13 cellular contexts compared by ENCODE assay signal in genomic region chr2:69770747-69771146, GRCh38. TPM values are rescaled to one million over a fixed set of nuclear protein-coding genes. Genes with fewer than 3 reads are reported as not detected.
DNase-seq lines count a peak whose midpoint lies in the region; ATAC-seq and TF ChIP-seq lines count a peak whose summit lies in the region.
"Had no signal": no experiment of that assay in that cellular context is flagged by ENCODE, and none has a peak within 500 bp of the region (broad histone marks: within the 10 kb centered on the region; RNA-seq: fewer than 3 reads in every experiment).

No MANE protein-coding gene starts in this region.

- H3K4me2 ChIP-seq in skeletal muscle satellite cell (ENCODE audit: low read length), result peak overlapping the region; percentile 19

- H3K4me1 ChIP-seq in Caco-2 (peaks cover 31% of the 10 kb centered on the region), esophagus squamous epithelium (peaks cover 31 to 96% (median 43%) of the 10 kb centered on the region in 3 donors), skeletal muscle satellite cell (ENCODE audit: control insufficient read depth, insufficient read depth, low read length) (peaks cover 56% of the 10 kb centered on the region)

- no peak overlapping the region for H3K9ac ChIP-seq in skeletal muscle satellite cell (ENCODE audit: low read depth, low read length)

- BruUV-seq in Caco-2 (replicated peaks; lab: Mats Ljungman, UMichigan), result no TSS peak

- H3K36me3 ChIP-seq in Caco-2 (ENCODE audit: control insufficient read depth, insufficient read depth, low read length), result 0 out of 2 replicates have a peak, but pooled peaks cover 3% of the 10 kb centered on the region
- no peaks in the 10 kb centered on the region for H3K36me3 ChIP-seq in esophagus squamous epithelium
- peaks cover 3% of the 10 kb centered on the region for H3K36me3 ChIP-seq in skeletal muscle satellite cell (ENCODE audit: insufficient read depth, low read length)
- no peaks in the 10 kb centered on the region for H3K36me3 ChIP-seq in WERI-Rb-1

- CTCF ChIA-PET in Caco-2 (lab: Charles Lee), result interaction anchor here (0.7 kb wide), 1 partner anchor 8 kb away, joined by 3 read pairs; no protein-coding TSS in a partner anchor
- CTCF ChIA-PET in RWPE1 (lab: Yijun Ruan, JAX), result interaction anchor here (0.6 kb wide), 1 partner anchor 12 kb away, joined by 4 read pairs; no protein-coding TSS in a partner anchor

- intact Hi-C loops in Caco-2 (cut with micrococcal nuclease; ENCODE audit: unreplicated experiment) (no loop called here), esophagus squamous epithelium (cut with DNase I) (no loop called here)

- H3K4me3 ChIP-seq in Caco-2 (ENCODE audit: low read depth, low read length), result no peak overlapping the region
- H3K4me3 ChIP-seq in esophagus squamous epithelium, result no peak overlapping the region
- H3K4me3 ChIP-seq in skeletal muscle satellite cell (ENCODE audit: low read length), result no peak overlapping the region
- no peak overlapping the region for H3K4me3 ChIP-seq in WERI-Rb-1 (ENCODE audit: low read depth, low read length)

- TF ChIP-seq CTCF in Caco-2 (IDR thresholded peaks at IDR 0.05; ENCODE audit: insufficient read depth in 1 of 2, low read depth in 1 of 2, low read length in 1 of 2, severe bottlenecking in 1 of 2, unreplicated experiment in 1 of 2) (no peak), RWPE1 (conservative IDR thresholded peaks at IDR 0.05; ENCODE audit: low read depth) (no peak), esophagus squamous epithelium (IDR thresholded peaks at IDR 0.05) (no peak), WERI-Rb-1 (IDR thresholded peaks at IDR 0.05; ENCODE audit: low read depth, low read length) (no peak)

- H3K9me3 ChIP-seq in Caco-2, result peaks cover under 1% of the 10 kb centered on the region
- H3K9me3 ChIP-seq in esophagus squamous epithelium, result no peaks in the 10 kb centered on the region
- no peaks in the 10 kb centered on the region for H3K9me3 ChIP-seq in skeletal muscle satellite cell (replicated peaks; ENCODE audit: low read length)
- no peaks in the 10 kb centered on the region for H3K9me3 ChIP-seq in WERI-Rb-1 (ENCODE audit: severe bottlenecking)

- no peak for TF ChIP-seq POLR2A in esophagus squamous epithelium (IDR thresholded peaks at IDR 0.05)

- H3K27ac Mint-ChIP-seq in Caco-2 (ENCODE audit: unreplicated experiment), result peak overlapping the region; percentile 71

- DNase-seq in Caco-2, result no peak
- no peak for DNase-seq in RWPE1 (ENCODE audit: low spot score)
- no peak for DNase-seq in esophagus squamous epithelium (lab: John Stamatoyannopoulos, UW)
- no peak for DNase-seq in SW480 (ENCODE audit: low spot score)
- no peak for DNase-seq in WERI-Rb-1
- DNase-seq in NCI-H748 (lab: John Stamatoyannopoulos, UW; ENCODE audit: unreplicated experiment), result no peak
- DNase-seq: GF-D8; KG1; NCI-H146; SHP77; stimulated activated CD4-positive, alpha-beta T cell treated with anti-CD3 and anti-CD28 coated beads, Interleukin-2, amount 100 ng/mL, for 24 hours had no signal

- WGBS in esophagus squamous epithelium, 2 donors, result 67 to 89% methylated on average over 10 of the region's 10 CpGs

- no peak overlapping the region for H3K4me3 Mint-ChIP-seq in Caco-2 (ENCODE audit: unreplicated experiment)

- POLR2A ChIA-PET in Caco-2 (lab: Charles Lee), result interaction anchor here (0.6 kb wide), 1 partner anchor 437 kb away, joined by 4 read pairs; no protein-coding TSS in a partner anchor
- POLR2A ChIA-PET in RWPE1 (lab: Yijun Ruan, JAX; ENCODE audit: low non-redundant PET), result no interaction called here

- H3K36me3 Mint-ChIP-seq in Caco-2 (ENCODE audit: insufficient read depth, unreplicated experiment), result peaks cover 18% of the 10 kb centered on the region

- ATAC-seq in HG03135 (IDR thresholded peaks at IDR 0.05; ENCODE audit: unreplicated experiment), result no peak

- H3K27ac ChIP-seq in RWPE1, result peak overlapping the region; percentile 94
- H3K27ac ChIP-seq in esophagus squamous epithelium, result peak overlapping the region; percentile 66 to 90 (median 85)
- no peak overlapping the region for H3K27ac ChIP-seq in WERI-Rb-1

- no peaks in the 10 kb centered on the region for H3K27me3 ChIP-seq in Caco-2 (replicated peaks; ENCODE audit: control insufficient read depth, insufficient read depth, low read length)
- H3K27me3 ChIP-seq in esophagus squamous epithelium, result no peaks in the 10 kb centered on the region
- H3K27me3 ChIP-seq in skeletal muscle satellite cell (ENCODE audit: control insufficient read depth, insufficient read depth, low read length), result no peaks in the 10 kb centered on the region
- H3K27me3 ChIP-seq in WERI-Rb-1 (ENCODE audit: insufficient read depth, low read depth, severe bottlenecking), result no peaks in the 10 kb centered on the region

- H3K4me1 Mint-ChIP-seq in Caco-2 (ENCODE audit: low read depth, unreplicated experiment), result peaks cover 33% of the 10 kb centered on the region

- H3K9me3 Mint-ChIP-seq in Caco-2 (ENCODE audit: unreplicated experiment), result no peaks in the 10 kb centered on the region

- H3K27me3 Mint-ChIP-seq in Caco-2 (ENCODE audit: insufficient read depth, unreplicated experiment), result no peaks in the 10 kb centered on the region

RNA-seq across cellular contexts. Expression of gene ANXA4, which starts 28.8 kb away (rescaled TPM):
- total RNA-seq in Caco-2 (2022), result 90.8 and 92.0 TPM in 2 replicates
- 10 to 100 TPM; 24.8 to 66.4 (median 43.6) TPM for total RNA-seq in esophagus squamous epithelium
- 27.4 and 28.2 TPM in 2 replicates for total RNA-seq in skeletal muscle satellite cell (2012; rRNA removed)

RNA-seq across cellular contexts. Expression of gene GMCL1, which starts 58.7 kb away (rescaled TPM):
- total RNA-seq in Caco-2 (2022) (13.8 and 17.5 TPM in 2 replicates), esophagus squamous epithelium (10 to 100 TPM; 11.9 to 15.6 (median 13.4) TPM)
- total RNA-seq in skeletal muscle satellite cell (2012; rRNA removed), result 3.8 and 3.9 TPM in 2 replicates
